ENCODE assay signal across 8 cellular contexts in genomic region chr12:116878567-116879508, GRCh38. TPM values are rescaled to one million over a fixed set of nuclear protein-coding genes. Genes with fewer than 3 reads are reported as not detected.
DNase-seq lines count a peak whose midpoint lies in the region; ATAC-seq and TF ChIP-seq lines count a peak whose summit lies in the region.

No MANE protein-coding gene starts in this region.

- DNase-seq in MCF 10A (ENCODE audit: unreplicated experiment), result peak; percentile 66
- DNase-seq in mucosa of descending colon, result peak; percentile 63 to 73 (median 69)
- no peak for DNase-seq in SKM-1 (lab: John Stamatoyannopoulos, UW; ENCODE audit: unreplicated experiment)
- DNase-seq in mesenteric fat pad (ENCODE audit: low spot score), result no peak
- no peak for DNase-seq in stimulated activated CD4-positive, alpha-beta T cell treated with anti-CD3 and anti-CD28 coated beads, Interleukin-4, amount 100 ng/mL, for 1 hour

- no peak overlapping the region for H3K27ac Mint-ChIP-seq in MCF 10A (ENCODE audit: low read depth, unreplicated experiment)

- H3K27ac ChIP-seq in BLaER1 (no peak overlapping the region), HUES6 (ENCODE audit: low read depth, low read length) (no peak overlapping the region)

- H3K4me2 ChIP-seq in BLaER1, result peak overlapping the region; percentile 92

- peaks cover 45% of the 10 kb centered on the region for H4K20me1 ChIP-seq in BLaER1

- intact Hi-C loops in MCF 10A (cut with micrococcal nuclease) (no loop called here), mucosa of descending colon (cut with DNase I, micrococcal nuclease) (no loop called here)

- CTCF ChIA-PET in MCF 10A (lab: Yijun Ruan, JAX), result interaction anchor here (1.2 to 1.7 kb wide), 3 partner anchors 12 to 22 kb away, joined by 3 to 7 read pairs (median 7); no protein-coding TSS in a partner anchor

- H3K36me3 ChIP-seq in BLaER1 (no peaks in the 10 kb centered on the region), HUES6 (ENCODE audit: control insufficient read depth, insufficient read depth, low read length) (no peaks in the 10 kb centered on the region), mucosa of descending colon (ENCODE audit: low read depth) (no peaks in the 10 kb centered on the region)

- TF ChIP-seq CTCF in MCF 10A (IDR thresholded peaks at IDR 0.05; ENCODE audit: unreplicated experiment) (no peak), mucosa of descending colon (IDR thresholded peaks at IDR 0.05) (no peak)

- H3K36me3 Mint-ChIP-seq in MCF 10A (ENCODE audit: insufficient read depth, unreplicated experiment), result no peaks in the 10 kb centered on the region

- peak overlapping the region; percentile 68 for H3K4me3 ChIP-seq in BLaER1
- peak overlapping the region; percentile 65 for H3K4me3 ChIP-seq in HUES6 (ENCODE audit: low read depth, low read length)
- H3K4me3 ChIP-seq in mucosa of descending colon, result no peak overlapping the region

- peaks cover 10% of the 10 kb centered on the region for H3K9me3 ChIP-seq in BLaER1
- H3K9me3 ChIP-seq in HUES6 (ENCODE audit: control insufficient read depth, insufficient read depth, low read depth, low read length), result peaks cover 6% of the 10 kb centered on the region
- peaks cover 4% of the 10 kb centered on the region for H3K9me3 ChIP-seq in mucosa of descending colon

- ATAC-seq in mucosa of descending colon (peak; percentile 79), GM21526 (IDR thresholded peaks at IDR 0.05; ENCODE audit: low FRiP score, unreplicated experiment) (no peak)

- H3K4me1 ChIP-seq in BLaER1 (peaks cover 39% of the 10 kb centered on the region), HUES6 (ENCODE audit: control insufficient read depth, insufficient read depth, low read length) (peaks cover 22% of the 10 kb centered on the region), mucosa of descending colon (ENCODE audit: low read depth) (peaks cover 32% of the 10 kb centered on the region)

- H3K27me3 Mint-ChIP-seq in MCF 10A (ENCODE audit: insufficient read depth, unreplicated experiment), result peaks cover 25% of the 10 kb centered on the region

- POLR2A ChIA-PET in MCF 10A (lab: Yijun Ruan, JAX), result interaction anchor here (0.6 to 3.0 kb wide), 6 partner anchors 13 to 290 kb away, joined by 3 to 18 read pairs (median 5); no protein-coding TSS in a partner anchor

- H3K27me3 ChIP-seq in BLaER1 (peaks cover 80% of the 10 kb centered on the region), HUES6 (ENCODE audit: control insufficient read depth, insufficient read depth, low read length) (peaks cover 91% of the 10 kb centered on the region)

- TSS peak; percentile 59 for BruUV-seq in MCF 10A (replicated peaks; lab: Mats Ljungman, UMichigan)

- H3K9ac ChIP-seq in BLaER1 (no peak overlapping the region), HUES6 (ENCODE audit: low read length) (no peak overlapping the region)

- peak overlapping the region; percentile 80 for H3K4me3 Mint-ChIP-seq in MCF 10A (ENCODE audit: unreplicated experiment)

- peaks cover 19% of the 10 kb centered on the region for H3K4me1 Mint-ChIP-seq in MCF 10A (ENCODE audit: insufficient read depth, unreplicated experiment)

- H3K9me3 Mint-ChIP-seq in MCF 10A (ENCODE audit: unreplicated experiment), result no peaks in the 10 kb centered on the region

RNA-seq across cellular contexts. Expression of gene HRK, which starts 2.4 kb away (rescaled TPM):
- 2.6 and 3.0 TPM in 2 replicates for total RNA-seq in MCF 10A (2022)
- 1 to 10 TPM in 1 of 3 donors, under 1 TPM in 2; 0.22 to 1.0 (median 0.25) TPM for total RNA-seq in mucosa of descending colon
- total RNA-seq in mesenteric fat pad, result not detected

RNA-seq across cellular contexts. Expression of gene FBXW8, which starts 31.9 kb away (rescaled TPM):
- total RNA-seq in MCF 10A (2022) (24.2 and 24.8 TPM in 2 replicates), mucosa of descending colon (10 to 100 TPM; 12.0 to 13.2 (median 13.1) TPM), mesenteric fat pad (12.8 TPM)

Comparison
In these comparisons a context has a peak if more than half of its experiments do, and no peak if none do; other contexts are left out.
1. DNase-seq: peak in MCF 10A (single experiment) and mucosa of descending colon (3 of 3); none in SKM-1 (single experiment), mesenteric fat pad (single experiment) and stimulated activated CD4-positive, alpha-beta T cell treated with anti-CD3 and anti-CD28 coated beads, Interleukin-4, amount 100 ng/mL, for 1 hour (single experiment).